ENCODE assay signal across 8 cellular contexts in genomic region chr20:62651285-62652021, GRCh38. TPM values are rescaled to one million over a fixed set of nuclear protein-coding genes. Genes with fewer than 3 reads are reported as not detected.
DNase-seq lines count a peak whose midpoint lies in the region; ATAC-seq and TF ChIP-seq lines count a peak whose summit lies in the region.

No MANE protein-coding gene starts in this region.

- H3K9me3 Mint-ChIP-seq in brain: peaks cover 0 to 7% (median 0%) of the 10 kb centered on the region in 5 experiments

- H3K9me3 ChIP-seq in mucosa of descending colon: no peaks in the 10 kb centered on the region

- ATAC-seq in Right ventricle myocardium superior (ENCODE audit: poor library complexity): peak; percentile 2
- no peak for ATAC-seq in Right ventricle myocardium inferior
- peak; percentile 41 for ATAC-seq in HG03521 (IDR thresholded peaks at IDR 0.05; ENCODE audit: unreplicated experiment)
- ATAC-seq in mucosa of descending colon: peak; percentile 20

- peak overlapping the region in 1 of 5 experiments; percentile 26 for H3K4me3 Mint-ChIP-seq in brain

- intact Hi-C loops in Right ventricle myocardium superior (cut with DNase I): no loop called here
- intact Hi-C loops in Right ventricle myocardium inferior (cut with DNase I): loop anchor here (5.0 kb wide), 1 partner anchor 34 kb away; no protein-coding TSS in a partner anchor
- intact Hi-C loops in mucosa of descending colon (cut with DNase I, micrococcal nuclease): no loop called here

- peak overlapping the region in 3 of 5 experiments; percentile 39 to 80 (median 80) for H3K27ac Mint-ChIP-seq in brain

- no peak for TF ChIP-seq CTCF in brain (conservative IDR thresholded peaks at IDR 0.05)
- TF ChIP-seq CTCF in mucosa of descending colon (IDR thresholded peaks at IDR 0.05): no peak

- H3K36me3 ChIP-seq in mucosa of descending colon (ENCODE audit: low read depth): peaks cover 5% of the 10 kb centered on the region

- no peak overlapping the region for H3K4me3 ChIP-seq in mucosa of descending colon

- DNase-seq in Right ventricle myocardium superior (peak; percentile 82), Right ventricle myocardium inferior (ENCODE audit: missing footprints) (no peak), T-helper 22 cell (ENCODE audit: low read depth) (peak; percentile 84), mucosa of descending colon (peak; percentile 80 to 90 (median 84)), OCI-M1 (lab: John Stamatoyannopoulos, UW) (no peak)
- peak; percentile 78 to 88 (median 83) for DNase-seq in stimulated activated naive CD4-positive, alpha-beta T cell (lab: John Stamatoyannopoulos, UW)

- peaks cover 36% of the 10 kb centered on the region for H3K4me1 Mint-ChIP-seq in brain

- H3K4me1 ChIP-seq in mucosa of descending colon (ENCODE audit: low read depth): peaks cover 47% of the 10 kb centered on the region

- H3K36me3 Mint-ChIP-seq in brain: no peaks in the 10 kb centered on the region

- no peaks in the 10 kb centered on the region for H3K27me3 Mint-ChIP-seq in brain

RNA-seq across cellular contexts. Expression of gene SLCO4A1, which starts 9.2 kb away (rescaled TPM):
- total RNA-seq in Right ventricle myocardium superior (12.1 TPM), Right ventricle myocardium inferior (15.5 TPM), mucosa of descending colon (10 to 100 TPM; 13.3 to 18.5 (median 15.0) TPM)
- 18.2 TPM for polyA plus RNA-seq in brain (ENCODE audit: insufficient read depth, low read depth, low replicate concordance)

RNA-seq across cellular contexts. Expression of gene NTSR1, which starts 57.2 kb away (rescaled TPM):
- total RNA-seq in Right ventricle myocardium superior: not detected
- total RNA-seq in Right ventricle myocardium inferior: not detected
- 0.48 TPM for polyA plus RNA-seq in brain (ENCODE audit: insufficient read depth, low read depth, low replicate concordance)
- total RNA-seq in mucosa of descending colon: 10 to 100 TPM in 1 of 3 donors, under 1 TPM in 1, not detected in 1; 0.31 to 22.1 TPM

Comparison
In these comparisons a context has a peak if more than half of its experiments do, and no peak if none do; other contexts are left out.
1. DNase-seq: peak in Right ventricle myocardium superior (single experiment), T-helper 22 cell (single experiment), mucosa of descending colon (3 of 3) and stimulated activated naive CD4-positive, alpha-beta T cell (6 of 6); none in Right ventricle myocardium inferior (single experiment) and OCI-M1 (single experiment).